9 cellular contexts compared by ENCODE assay signal in the genomic region with DNA sequence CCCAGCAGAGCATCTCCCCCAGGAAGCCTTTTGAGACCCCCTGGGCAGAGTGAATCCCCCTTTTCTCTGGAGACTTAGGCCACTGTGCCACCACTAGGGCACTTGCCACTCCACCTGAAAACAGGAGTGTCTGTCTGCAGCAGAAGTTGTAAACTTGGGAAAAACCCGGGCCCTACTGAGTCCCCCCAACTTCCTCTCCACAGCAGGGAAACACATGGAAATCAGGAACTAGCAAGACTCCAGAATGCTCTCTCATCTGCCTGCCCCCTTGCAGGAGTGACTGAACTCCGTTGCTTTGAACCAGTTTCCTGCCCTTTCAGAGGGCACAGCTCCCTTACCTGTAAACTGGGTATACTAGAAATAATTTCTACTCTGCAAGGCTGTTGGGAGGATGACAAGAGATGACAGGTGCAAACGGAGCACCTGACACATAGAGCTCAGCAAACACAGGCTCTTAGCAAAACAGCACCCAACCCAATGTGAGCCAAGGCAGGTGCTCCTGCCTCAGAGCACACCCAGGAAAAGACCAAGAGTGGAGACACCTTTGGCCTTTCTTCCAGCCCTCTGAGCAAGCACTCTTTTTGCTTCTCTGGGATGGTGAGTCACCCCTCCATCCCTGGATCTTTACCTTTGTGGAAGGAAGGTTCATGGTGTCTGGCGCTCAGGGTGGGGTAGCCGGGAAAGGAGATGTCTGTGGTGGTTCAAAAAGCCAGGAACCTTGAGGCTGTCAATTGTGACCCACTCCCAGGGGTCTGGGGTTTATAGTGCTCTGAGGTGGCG. TPM values are rescaled to one million over a fixed set of nuclear protein-coding genes. Genes with fewer than 3 reads are reported as not detected.
DNase-seq lines count a peak whose midpoint lies in the region; TF ChIP-seq lines count a peak whose summit lies in the region.
"Had no signal": no experiment of that assay in that cellular context is flagged by ENCODE, and none has a peak within 500 bp of the region (broad histone marks: within the 10 kb centered on the region; RNA-seq: fewer than 3 reads in every experiment).

Gene HCRT (minus strand): TSS at position 736 of the 780 bp plus-strand sequence. CDS start 87 bp downstream, at position 649.

- H3K9me3 ChIP-seq in CD8-positive, alpha-beta memory T cell (ENCODE audit: low read length): no peaks in the 10 kb centered on the region
- H3K9me3 ChIP-seq in neuron (ENCODE audit: low read length): no peaks in the 10 kb centered on the region

- H3K4me1 ChIP-seq in CD8-positive, alpha-beta memory T cell (ENCODE audit: insufficient read depth, low read length): peaks cover 40% of the 10 kb centered on the region
- H3K4me1 ChIP-seq in neuron (ENCODE audit: insufficient read depth, low read length): peaks cover 39% of the 10 kb centered on the region

- H2AFZ ChIP-seq in neuron (ENCODE audit: low read depth, low read length): peak within 1 kb of the TSS; percentile 86

- CTCF ChIA-PET in CD8-positive, alpha-beta memory T cell (lab: Charles Lee): interaction anchor here (0.9 to 2.4 kb wide), 6 partner anchors 9 to 342 kb away, joined by 3 to 9 read pairs (median 6); partner anchors contain the start of genes GHDC and STAT5A

- peak within 1 kb of the TSS; percentile 89 for H3K4me3 ChIP-seq in CD8-positive, alpha-beta memory T cell (ENCODE audit: low read length)
- peak within 1 kb of the TSS; percentile 28 for H3K4me3 ChIP-seq in neuron (ENCODE audit: low read length)

- no peak for TF ChIP-seq CTCF in chondrocyte (IDR thresholded peaks at IDR 0.05)

- H3K4me3 Mint-ChIP-seq in CD8-positive, alpha-beta memory T cell: peak within 1 kb of the TSS; percentile 72 to 95 (median 92)
- peak within 1 kb of the TSS; percentile 60 for H3K4me3 Mint-ChIP-seq in chondrocyte (ENCODE audit: unreplicated experiment)

- H3K9me3 Mint-ChIP-seq in CD8-positive, alpha-beta memory T cell: no peaks in the 10 kb centered on the region
- H3K9me3 Mint-ChIP-seq in chondrocyte (ENCODE audit: low read depth): no peaks in the 10 kb centered on the region

- H3K27ac ChIP-seq in CD8-positive, alpha-beta memory T cell (ENCODE audit: low read depth, low read length): no peak within 1 kb of the TSS

- DNase-seq in CD8-positive, alpha-beta memory T cell: no peak
- DNase-seq in M059J (ENCODE audit: low read depth) (peak; percentile 20), chondrocyte (ENCODE audit: low spot score) (no peak), cerebellar cortex (ENCODE audit: low spot score) (no peak), NCI-H82 (lab: John Stamatoyannopoulos, UW) (no peak)
- DNase-seq in stimulated activated naive CD4-positive, alpha-beta T cell treated with Interleukin-2 at 50 U/mL for 16 hours (lab: John Stamatoyannopoulos, UW): no peak
- DNase-seq in activated CD4-positive, alpha-beta T cell treated with anti-CD3 and anti-CD28 coated beads for 48 hours: no peak

- no peaks in the 10 kb centered on the region for H3K27me3 ChIP-seq in CD8-positive, alpha-beta memory T cell (ENCODE audit: insufficient read depth, low read length, poor library complexity, severe bottlenecking)
- peaks cover 21% of the 10 kb centered on the region for H3K27me3 ChIP-seq in neuron (ENCODE audit: insufficient read depth, low read length)

- POLR2A ChIA-PET in CD8-positive, alpha-beta memory T cell (lab: Charles Lee): interaction anchor here (0.6 to 1.1 kb wide), 3 partner anchors 9 to 330 kb away, joined by 3 to 4 read pairs (median 4); partner anchors contain the start of gene GHDC

- H3K36me3 Mint-ChIP-seq in CD8-positive, alpha-beta memory T cell: peaks cover 0 to 4% (median 0%) of the 10 kb centered on the region in 3 donors
- H3K36me3 Mint-ChIP-seq in chondrocyte (ENCODE audit: low read depth): no peaks in the 10 kb centered on the region

- peaks cover 5 to 11% of the 10 kb centered on the region in 2 donors for H3K27me3 Mint-ChIP-seq in CD8-positive, alpha-beta memory T cell
- H3K27me3 Mint-ChIP-seq in chondrocyte (ENCODE audit: low read depth): peaks cover 11% of the 10 kb centered on the region

- peak within 1 kb of the TSS in 6 of 8 donors; percentile 56 to 92 (median 86) for H3K27ac Mint-ChIP-seq in CD8-positive, alpha-beta memory T cell
- no peak within 1 kb of the TSS for H3K27ac Mint-ChIP-seq in chondrocyte (ENCODE audit: unreplicated experiment)

- H3K36me3 ChIP-seq in CD8-positive, alpha-beta memory T cell (ENCODE audit: insufficient read depth, low read length): no peaks in the 10 kb centered on the region
- H3K36me3 ChIP-seq in neuron (ENCODE audit: insufficient read depth, low read length): no peaks in the 10 kb centered on the region

- peaks cover 28 to 39% (median 29%) of the 10 kb centered on the region in 3 donors for H3K4me1 Mint-ChIP-seq in CD8-positive, alpha-beta memory T cell
- H3K4me1 Mint-ChIP-seq in chondrocyte (ENCODE audit: low read depth): peaks cover 15% of the 10 kb centered on the region

RNA-seq across cellular contexts. Expression of gene HCRT, which starts in this region (rescaled TPM):
- not detected for total RNA-seq in CD8-positive, alpha-beta memory T cell
- polyA plus RNA-seq in CD8-positive, alpha-beta memory T cell: not detected
- not detected in 2 replicates for total RNA-seq in M059J (2014; rRNA removed; shearing (Covaris generic))
- total RNA-seq in chondrocyte: not detected in 3 replicates
- total RNA-seq: dermis microvascular lymphatic vessel endothelial cell had no signal

Comparison
In these comparisons a context has a peak if more than half of its experiments do, and no peak if none do; other contexts are left out.
1. Peak in DNase-seq in M059J; RNA of the gene not detected or under 1 TPM.